In the genomic region with DNA sequence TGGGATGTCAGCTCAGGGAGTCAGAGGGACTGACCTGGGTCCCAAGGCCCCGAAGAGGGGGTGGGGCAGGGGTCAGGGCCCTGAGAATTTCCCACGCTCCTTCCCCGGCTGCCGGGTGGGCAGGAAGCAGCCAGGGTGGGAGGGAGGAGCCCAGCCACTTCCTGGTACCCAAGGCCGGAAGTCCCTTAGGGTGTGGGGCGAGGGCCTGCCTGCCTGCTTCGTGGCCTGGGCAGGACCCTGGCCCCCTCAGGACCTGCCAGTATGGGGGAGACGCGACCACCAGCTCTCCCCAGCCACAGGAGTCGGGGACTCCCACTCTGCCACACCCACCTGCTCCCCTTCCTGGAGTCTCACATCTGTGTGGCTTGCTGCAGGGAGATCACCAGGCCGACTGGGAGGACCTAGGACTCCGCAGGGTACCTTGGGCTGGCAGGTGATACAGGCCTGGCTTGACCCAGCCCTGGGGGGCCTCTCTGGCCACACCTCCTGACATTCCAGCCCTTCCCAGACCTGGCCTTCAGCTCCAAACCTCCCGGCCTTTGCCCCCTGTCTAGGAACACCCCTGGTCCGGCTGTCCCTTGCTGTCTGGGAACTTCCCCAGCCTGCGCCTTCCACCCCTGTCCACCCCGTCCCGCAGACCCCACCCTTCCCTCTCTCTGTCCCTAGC, we compare ENCODE assay signal across 8 cellular contexts. TPM values are rescaled to one million over a fixed set of nuclear protein-coding genes. Genes with fewer than 3 reads are reported as not detected.
DNase-seq lines count a peak whose midpoint lies in the region; ATAC-seq and TF ChIP-seq lines count a peak whose summit lies in the region.

No MANE protein-coding gene starts in this region.

- ATAC-seq in GM21423 (IDR thresholded peaks at IDR 0.05; ENCODE audit: unreplicated experiment) (peak; percentile 30), omental fat pad (ENCODE audit: low FRiP score) (peak; percentile 2), HG03095 (IDR thresholded peaks at IDR 0.05; ENCODE audit: unreplicated experiment) (no peak)

- peak overlapping the region; percentile 98 for H3K27ac Mint-ChIP-seq in activated T-cell treated with anti-CD3 and anti-CD28 coated beads, Interleukin-2, amount 50 U/mL, for 24 hours

- H3K4me2 ChIP-seq in fibroblast of lung (ENCODE audit: extremely low read depth, insufficient read depth, low read length) = no peak overlapping the region

- no peak overlapping the region for H2AFZ ChIP-seq in fibroblast of lung (ENCODE audit: low read length)

- no peaks in the 10 kb centered on the region for H4K20me1 ChIP-seq in fibroblast of lung (ENCODE audit: control insufficient read depth, extremely low read depth, insufficient read depth, low read length)

- no peaks in the 10 kb centered on the region for H3K27me3 Mint-ChIP-seq in activated T-cell treated with anti-CD3 and anti-CD28 coated beads, Interleukin-2, amount 50 U/mL, for 24 hours

- no peaks in the 10 kb centered on the region for H3K9me3 ChIP-seq in fibroblast of lung (ENCODE audit: control insufficient read depth, insufficient read depth, low read depth, low read length)

- peak overlapping the region; percentile 56 for H3K9ac ChIP-seq in fibroblast of lung (ENCODE audit: insufficient read depth, low read length)

- peaks cover 57% of the 10 kb centered on the region for H3K4me1 ChIP-seq in fibroblast of lung (ENCODE audit: control insufficient read depth, extremely low read depth, insufficient read depth, low read length)

- H3K27me3 ChIP-seq in fibroblast of lung (ENCODE audit: control insufficient read depth, insufficient read depth, low read length) = no peaks in the 10 kb centered on the region

- peak overlapping the region; percentile 95 for H3K27ac ChIP-seq in fibroblast of lung (ENCODE audit: insufficient read depth, low read length)

- TF ChIP-seq CTCF in fibroblast of lung (conservative IDR thresholded peaks at IDR 0.05 in 1 of 2, IDR thresholded peaks at IDR 0.05 in 1 of 2; ENCODE audit: low read depth in 1 of 2, low read length in 2 of 2) = no peak
- no peak for TF ChIP-seq CTCF in omental fat pad (IDR thresholded peaks at IDR 0.05)

- H3K4me3 Mint-ChIP-seq in activated T-cell treated with anti-CD3 and anti-CD28 coated beads, Interleukin-2, amount 50 U/mL, for 24 hours = peak overlapping the region; percentile 84

- H3K36me3 ChIP-seq in fibroblast of lung (ENCODE audit: control insufficient read depth, insufficient read depth, low read length) = peaks cover 33% of the 10 kb centered on the region

- H3K36me3 Mint-ChIP-seq in activated T-cell treated with anti-CD3 and anti-CD28 coated beads, Interleukin-2, amount 50 U/mL, for 24 hours (ENCODE audit: low read depth) = peaks cover 61% of the 10 kb centered on the region

- DNase-seq in CD1c-positive myeloid dendritic cell (ENCODE audit: extremely low spot score) (peak; percentile 69), NCI-H69 (lab: John Stamatoyannopoulos, UW) (peak; percentile 71), fibroblast of lung (ENCODE audit: low read depth in 2 of 2) (peak; percentile 60 to 71), omental fat pad (ENCODE audit: low spot score) (no peak), NCI-H1105 treated with DMSO at 0.1 percent for 48 hours (lab: John Stamatoyannopoulos, UW) (no peak)
- DNase-seq in activated T-cell treated with anti-CD3 and anti-CD28 coated beads, Interleukin-2, amount 50 U/mL, for 24 hours = peak; percentile 85

- peaks cover 34% of the 10 kb centered on the region for H3K79me2 ChIP-seq in fibroblast of lung (ENCODE audit: control insufficient read depth, insufficient read depth, low read length)

- peaks cover 65% of the 10 kb centered on the region for H3K4me1 Mint-ChIP-seq in activated T-cell treated with anti-CD3 and anti-CD28 coated beads, Interleukin-2, amount 50 U/mL, for 24 hours (ENCODE audit: low read depth)

- no peak overlapping the region for H3K4me3 ChIP-seq in fibroblast of lung (replicated peaks in 1 of 4; ENCODE audit: control extremely low read depth in 1 of 4, insufficient read depth in 1 of 4, low read depth in 3 of 4, low read length in 4 of 4)

- no peaks in the 10 kb centered on the region for H3K9me3 Mint-ChIP-seq in activated T-cell treated with anti-CD3 and anti-CD28 coated beads, Interleukin-2, amount 50 U/mL, for 24 hours

RNA-seq across cellular contexts. Expression of a gene that starts 9.8 kb away (rescaled TPM):
- total RNA-seq in fibroblast of lung (104 and 110 TPM in 2 replicates), omental fat pad (100 to 1,000 TPM; 292 to 484 (median 372) TPM)
- polyA plus RNA-seq in fibroblast of lung = 260 and 298 TPM in 2 replicates
- 315 and 327 TPM in 2 replicates for polyA plus RNA-seq in fibroblast of lung (2012)
- 45.9 and 74.1 TPM in 2 replicates for polyA minus RNA-seq in fibroblast of lung (ENCODE audit: low replicate concordance)

RNA-seq across cellular contexts. Expression of a gene that starts 11.0 kb away (rescaled TPM):
- total RNA-seq in fibroblast of lung (13.6 and 18.8 TPM in 2 replicates), omental fat pad (10 to 100 TPM; 24.5 to 68.6 (median 44.1) TPM)
- 12.0 and 18.0 TPM in 2 replicates for polyA plus RNA-seq in fibroblast of lung
- 30.3 and 40.2 TPM in 2 replicates for polyA plus RNA-seq in fibroblast of lung (2012)
- polyA minus RNA-seq in fibroblast of lung (ENCODE audit: low replicate concordance) = 27.6 and 36.6 TPM in 2 replicates

RNA-seq across cellular contexts. Expression of a gene that starts 16.0 kb away (rescaled TPM):
- total RNA-seq in fibroblast of lung (22.5 and 24.7 TPM in 2 replicates), omental fat pad (10 to 100 TPM; 47.2 to 69.1 (median 59.3) TPM)
- 16.1 and 23.7 TPM in 2 replicates for polyA plus RNA-seq in fibroblast of lung
- 34.6 and 64.3 TPM in 2 replicates for polyA plus RNA-seq in fibroblast of lung (2012)
- 12.0 and 14.1 TPM in 2 replicates for polyA minus RNA-seq in fibroblast of lung (ENCODE audit: low replicate concordance)

RNA-seq across cellular contexts. Expression of a gene that starts 17.8 kb away (rescaled TPM):
- 13.4 and 20.5 TPM in 2 replicates for total RNA-seq in fibroblast of lung
- 53.8 and 79.8 TPM in 2 replicates for polyA plus RNA-seq in fibroblast of lung
- 174 and 278 TPM in 2 replicates for polyA plus RNA-seq in fibroblast of lung (2012)
- 23.2 and 31.0 TPM in 2 replicates for polyA minus RNA-seq in fibroblast of lung (ENCODE audit: low replicate concordance)
- 10 to 100 TPM; 46.4 to 76.0 (median 60.2) TPM for total RNA-seq in omental fat pad

RNA-seq across cellular contexts. Expression of a gene that starts 21.5 kb away (rescaled TPM):
- total RNA-seq in fibroblast of lung (1.5 TPM in 2 replicates), omental fat pad (10 to 100 TPM in 1 of 4 donors, 1 to 10 TPM in 1, under 1 TPM in 1, not detected in 1; 0.63 to 19.6 (median 2.2) TPM)
- polyA plus RNA-seq in fibroblast of lung = 0.31 and 1.0 TPM in 2 replicates
- polyA plus RNA-seq in fibroblast of lung (2012) = 2.1 and 5.0 TPM in 2 replicates
- 0.94 and 3.6 TPM in 2 replicates for polyA minus RNA-seq in fibroblast of lung (ENCODE audit: low replicate concordance)

Comparison
In these comparisons a context has a peak if more than half of its experiments do, and no peak if none do; other contexts are left out.
1. DNase-seq: peak in CD1c-positive myeloid dendritic cell (single experiment), NCI-H69 (single experiment), activated T-cell treated with anti-CD3 and anti-CD28 coated beads, Interleukin-2, amount 50 U/mL, for 24 hours (single experiment) and fibroblast of lung (2 of 2); none in omental fat pad (single experiment) and NCI-H1105 treated with DMSO at 0.1 percent for 48 hours (single experiment).